16 cellular contexts compared by ENCODE assay signal in genomic region chr5:98816574-98817222, GRCh38. TPM values are rescaled to one million over a fixed set of nuclear protein-coding genes. Genes with fewer than 3 reads are reported as not detected.
DNase-seq lines count a peak whose midpoint lies in the region; ATAC-seq and TF ChIP-seq lines count a peak whose summit lies in the region.
"Had no signal": no experiment of that assay in that cellular context is flagged by ENCODE, and none has a peak within 500 bp of the region (broad histone marks: within the 10 kb centered on the region; RNA-seq: fewer than 3 reads in every experiment).

No MANE protein-coding gene starts in this region.

- H3K36me3 Mint-ChIP-seq in CD8-positive, alpha-beta memory T cell, result peaks cover 3 to 22% (median 7%) of the 10 kb centered on the region in 3 donors

- peaks cover 0 to 6% of the 10 kb centered on the region in 2 donors for H3K27me3 Mint-ChIP-seq in CD8-positive, alpha-beta memory T cell
- H3K27me3 Mint-ChIP-seq: brain, progenitor cell of endocrine pancreas had no signal

- TF ChIP-seq EP300 in stomach (IDR thresholded peaks at IDR 0.05), result no peak

- no peak for ATAC-seq in SK-N-SH treated with all-trans-retinoic acid at 6 μM for 48 hours

- H3K4me3 Mint-ChIP-seq in CD8-positive, alpha-beta memory T cell, result no peak overlapping the region
- H3K4me3 Mint-ChIP-seq: brain; CD4-positive, CD25-positive, alpha-beta regulatory T cell had no signal

- no peaks in the 10 kb centered on the region for H3K4me1 Mint-ChIP-seq in CD8-positive, alpha-beta memory T cell
- H3K4me1 Mint-ChIP-seq: brain; CD4-positive, CD25-positive, alpha-beta regulatory T cell had no signal

- peaks cover 0 to 9% (median 7%) of the 10 kb centered on the region in 5 donors for H3K9me3 Mint-ChIP-seq in CD8-positive, alpha-beta memory T cell

- CTCF ChIA-PET in CD8-positive, alpha-beta memory T cell (lab: Charles Lee), result no interaction called here

- no peak overlapping the region for H3K4me3 ChIP-seq in colonic mucosa
- H3K4me3 ChIP-seq in stomach, result no peak overlapping the region
- no peak overlapping the region for H3K4me3 ChIP-seq in dorsolateral prefrontal cortex
- H3K4me3 ChIP-seq in CD8-positive, alpha-beta memory T cell (ENCODE audit: low read length), result no peak overlapping the region
- H3K4me3 ChIP-seq: left ventricle myocardium inferior had no signal

- H3K4me1 ChIP-seq in colonic mucosa (no peaks in the 10 kb centered on the region), stomach (no peaks in the 10 kb centered on the region)
- H3K4me1 ChIP-seq in CD8-positive, alpha-beta memory T cell (ENCODE audit: insufficient read depth, low read length), result no peaks in the 10 kb centered on the region
- H3K4me1 ChIP-seq: left ventricle myocardium inferior had no signal

- POLR2A ChIA-PET in CD8-positive, alpha-beta memory T cell (lab: Charles Lee), result no interaction called here

- no peak overlapping the region for H3K9ac ChIP-seq in colonic mucosa (ENCODE audit: low read depth in 2 of 2, low read length in 2 of 2)

- TF ChIP-seq CTCF in colonic mucosa (IDR thresholded peaks at IDR 0.05), result no peak
- TF ChIP-seq CTCF in stomach (IDR thresholded peaks at IDR 0.05), result no peak
- no peak for TF ChIP-seq CTCF in dorsolateral prefrontal cortex (IDR thresholded peaks at IDR 0.05 in 54 of 56, conservative IDR thresholded peaks at IDR 0.05 in 2 of 56; ENCODE audit: low read depth in 1 of 56, partially characterized antibody in 56 of 56)

- H3K9me3 ChIP-seq in colonic mucosa (no peaks in the 10 kb centered on the region), stomach (peaks cover 0 to 12% (median 3%) of the 10 kb centered on the region in 4 donors)
- no peaks in the 10 kb centered on the region for H3K9me3 ChIP-seq in CD8-positive, alpha-beta memory T cell (ENCODE audit: low read length)

- intact Hi-C loops in colonic mucosa (cut with DNase I) (no loop called here), stomach (cut with DNase I; ENCODE audit: low total_unique reads) (no loop called here), dorsolateral prefrontal cortex (cut with DNase I) (no loop called here)

- H3K27ac ChIP-seq in colonic mucosa, result no peak overlapping the region
- H3K27ac ChIP-seq in stomach, result no peak overlapping the region
- no peak overlapping the region for H3K27ac ChIP-seq in dorsolateral prefrontal cortex
- H3K27ac ChIP-seq in CD8-positive, alpha-beta memory T cell (ENCODE audit: low read depth, low read length), result no peak overlapping the region
- H3K27ac ChIP-seq: left ventricle myocardium inferior had no signal

- DNase-seq in NCI-H2196 (lab: John Stamatoyannopoulos, UW; ENCODE audit: unreplicated experiment) (peak; percentile 52), NCI-H2196 treated with DMSO at 0.1 percent for 48 hours (lab: John Stamatoyannopoulos, UW; ENCODE audit: unreplicated experiment) (no peak), NCI-H69 (lab: John Stamatoyannopoulos, UW) (peak; percentile 83), colonic mucosa (peak; percentile 83), stomach (peak; percentile 92), dorsolateral prefrontal cortex (no peak)
- no peak for DNase-seq in CD8-positive, alpha-beta memory T cell
- DNase-seq: activated CD4-positive, CD25-positive, alpha-beta regulatory T cell; activated gamma-delta T cell treated with Interleukin-2 at 50 U/mL for 16 hours; CD4-positive, CD25-positive, alpha-beta regulatory T cell; hippocampal formation; left ventricle myocardium inferior; NCI-H187 treated with DMSO at 0.1 percent for 48 hours had no signal

- WGBS in stomach, 5 donors, result 24 to 54% (median 35%) methylated on average over 6 of the region's 6 CpGs

- no peaks in the 10 kb centered on the region for H3K36me3 ChIP-seq in colonic mucosa
- H3K36me3 ChIP-seq in stomach, result no peaks in the 10 kb centered on the region
- H3K36me3 ChIP-seq in CD8-positive, alpha-beta memory T cell (ENCODE audit: insufficient read depth, low read length), result no peaks in the 10 kb centered on the region

- H3K27me3 ChIP-seq in colonic mucosa (no peaks in the 10 kb centered on the region), stomach (no peaks in the 10 kb centered on the region), dorsolateral prefrontal cortex (no peaks in the 10 kb centered on the region)
- no peaks in the 10 kb centered on the region for H3K27me3 ChIP-seq in CD8-positive, alpha-beta memory T cell (ENCODE audit: insufficient read depth, low read length, poor library complexity, severe bottlenecking)

- no peak for TF ChIP-seq POLR2A in stomach (IDR thresholded peaks at IDR 0.05)

- no peak overlapping the region for H3K27ac Mint-ChIP-seq in CD8-positive, alpha-beta memory T cell
- H3K27ac Mint-ChIP-seq: brain; CD4-positive, CD25-positive, alpha-beta regulatory T cell; progenitor cell of endocrine pancreas had no signal

TF ChIP-seq in SK-N-SH treated with all-trans-retinoic acid at 6 μM for 48 hours, 23 proteins besides CTCF, POLR2A, EP300 and RAD21:
- TF ChIP-seq, protein P1, sequence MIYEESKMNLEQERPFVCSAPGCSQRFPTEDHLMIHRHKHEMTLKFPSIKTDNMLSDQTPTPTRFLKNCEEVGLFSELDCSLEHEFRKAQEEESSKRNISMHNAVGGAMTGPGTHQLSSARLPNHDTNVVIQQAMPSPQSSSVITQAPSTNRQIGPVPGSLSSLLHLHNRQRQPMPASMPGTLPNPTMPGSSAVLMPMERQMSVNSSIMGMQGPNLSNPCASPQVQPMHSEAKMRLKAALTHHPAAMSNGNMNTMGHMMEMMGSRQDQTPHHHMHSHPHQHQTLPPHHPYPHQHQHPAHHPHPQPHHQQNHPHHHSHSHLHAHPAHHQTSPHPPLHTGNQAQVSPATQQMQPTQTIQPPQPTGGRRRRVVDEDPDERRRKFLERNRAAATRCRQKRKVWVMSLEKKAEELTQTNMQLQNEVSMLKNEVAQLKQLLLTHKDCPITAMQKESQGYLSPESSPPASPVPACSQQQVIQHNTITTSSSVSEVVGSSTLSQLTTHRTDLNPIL (CRISPR knock-in tag; IDR thresholded peaks at IDR 0.05; ENCODE audit: low read depth), result no peak
- TF ChIP-seq, protein P2, sequence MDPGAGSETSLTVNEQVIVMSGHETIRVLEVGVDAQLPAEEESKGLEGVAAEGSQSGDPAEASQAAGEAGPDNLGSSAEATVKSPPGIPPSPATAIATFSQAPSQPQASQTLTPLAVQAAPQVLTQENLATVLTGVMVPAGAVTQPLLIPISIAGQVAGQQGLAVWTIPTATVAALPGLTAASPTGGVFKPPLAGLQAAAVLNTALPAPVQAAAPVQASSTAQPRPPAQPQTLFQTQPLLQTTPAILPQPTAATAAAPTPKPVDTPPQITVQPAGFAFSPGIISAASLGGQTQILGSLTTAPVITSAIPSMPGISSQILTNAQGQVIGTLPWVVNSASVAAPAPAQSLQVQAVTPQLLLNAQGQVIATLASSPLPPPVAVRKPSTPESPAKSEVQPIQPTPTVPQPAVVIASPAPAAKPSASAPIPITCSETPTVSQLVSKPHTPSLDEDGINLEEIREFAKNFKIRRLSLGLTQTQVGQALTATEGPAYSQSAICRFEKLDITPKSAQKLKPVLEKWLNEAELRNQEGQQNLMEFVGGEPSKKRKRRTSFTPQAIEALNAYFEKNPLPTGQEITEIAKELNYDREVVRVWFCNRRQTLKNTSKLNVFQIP (CRISPR knock-in tag; IDR thresholded peaks at IDR 0.05; ENCODE audit: borderline replicate concordance, low read depth), result no peak
- TF ChIP-seq, protein P3, sequence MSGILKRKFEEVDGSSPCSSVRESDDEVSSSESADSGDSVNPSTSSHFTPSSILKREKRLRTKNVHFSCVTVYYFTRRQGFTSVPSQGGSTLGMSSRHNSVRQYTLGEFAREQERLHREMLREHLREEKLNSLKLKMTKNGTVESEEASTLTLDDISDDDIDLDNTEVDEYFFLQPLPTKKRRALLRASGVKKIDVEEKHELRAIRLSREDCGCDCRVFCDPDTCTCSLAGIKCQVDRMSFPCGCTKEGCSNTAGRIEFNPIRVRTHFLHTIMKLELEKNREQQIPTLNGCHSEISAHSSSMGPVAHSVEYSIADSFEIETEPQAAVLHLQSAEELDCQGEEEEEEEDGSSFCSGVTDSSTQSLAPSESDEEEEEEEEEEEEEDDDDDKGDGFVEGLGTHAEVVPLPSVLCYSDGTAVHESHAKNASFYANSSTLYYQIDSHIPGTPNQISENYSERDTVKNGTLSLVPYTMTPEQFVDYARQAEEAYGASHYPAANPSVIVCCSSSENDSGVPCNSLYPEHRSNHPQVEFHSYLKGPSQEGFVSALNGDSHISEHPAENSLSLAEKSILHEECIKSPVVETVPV (CRISPR knock-in tag; IDR thresholded peaks at IDR 0.05), result no peak
- TF ChIP-seq CSDC2 (CRISPR knock-in tag; IDR thresholded peaks at IDR 0.05), result no peak
- no peak for TF ChIP-seq BACH2 (CRISPR knock-in tag; IDR thresholded peaks at IDR 0.05; ENCODE audit: borderline replicate concordance)
- no peak for TF ChIP-seq TCF4 (CRISPR knock-in tag; IDR thresholded peaks at IDR 0.05; ENCODE audit: borderline replicate concordance)
- TF ChIP-seq, protein P4, sequence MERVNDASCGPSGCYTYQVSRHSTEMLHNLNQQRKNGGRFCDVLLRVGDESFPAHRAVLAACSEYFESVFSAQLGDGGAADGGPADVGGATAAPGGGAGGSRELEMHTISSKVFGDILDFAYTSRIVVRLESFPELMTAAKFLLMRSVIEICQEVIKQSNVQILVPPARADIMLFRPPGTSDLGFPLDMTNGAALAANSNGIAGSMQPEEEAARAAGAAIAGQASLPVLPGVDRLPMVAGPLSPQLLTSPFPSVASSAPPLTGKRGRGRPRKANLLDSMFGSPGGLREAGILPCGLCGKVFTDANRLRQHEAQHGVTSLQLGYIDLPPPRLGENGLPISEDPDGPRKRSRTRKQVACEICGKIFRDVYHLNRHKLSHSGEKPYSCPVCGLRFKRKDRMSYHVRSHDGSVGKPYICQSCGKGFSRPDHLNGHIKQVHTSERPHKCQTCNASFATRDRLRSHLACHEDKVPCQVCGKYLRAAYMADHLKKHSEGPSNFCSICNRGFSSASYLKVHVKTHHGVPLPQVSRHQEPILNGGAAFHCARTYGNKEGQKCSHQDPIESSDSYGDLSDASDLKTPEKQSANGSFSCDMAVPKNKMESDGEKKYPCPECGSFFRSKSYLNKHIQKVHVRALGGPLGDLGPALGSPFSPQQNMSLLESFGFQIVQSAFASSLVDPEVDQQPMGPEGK (CRISPR knock-in tag; IDR thresholded peaks at IDR 0.05; ENCODE audit: borderline replicate concordance), result no peak

RNA-seq across cellular contexts. Expression of gene RGMB, which starts 43.2 kb away (rescaled TPM):
- total RNA-seq in colonic mucosa, result 10 to 100 TPM; 67.7 to 69.6 TPM
- 100 to 1,000 TPM in 1 of 5 donors, 10 to 100 TPM in 4; 48.3 to 215 (median 79.9) TPM for total RNA-seq in stomach
- 10 to 100 TPM in 2 of 3 donors, 1 to 10 TPM in 1; 8.4 to 14.2 (median 13.7) TPM for polyA plus RNA-seq in stomach
- 10 to 100 TPM; 20.2 to 59.3 (median 41.0) TPM for total RNA-seq in dorsolateral prefrontal cortex
- 1 to 10 TPM; 5.1 to 5.2 TPM for total RNA-seq in CD8-positive, alpha-beta memory T cell
- polyA plus RNA-seq in CD8-positive, alpha-beta memory T cell, result 2.1 TPM

Comparison
In these comparisons a context has a peak if more than half of its experiments do, and no peak if none do; other contexts are left out.
1. DNase-seq: peak in NCI-H2196 (single experiment), NCI-H69 (single experiment), colonic mucosa (single experiment) and stomach (single experiment); none in NCI-H2196 treated with DMSO at 0.1 percent for 48 hours (single experiment), dorsolateral prefrontal cortex (0 of 10) and CD8-positive, alpha-beta memory T cell (0 of 5).